8 cellular contexts compared by ENCODE assay signal in genomic region chr12:57475271-57476161, GRCh38. TPM values are rescaled to one million over a fixed set of nuclear protein-coding genes. Genes with fewer than 3 reads are reported as not detected.
A peak's percentile ranks its signal among the peaks of the same experiment; 100 is the strongest.
DNase-seq lines count a peak whose midpoint lies in the region; ATAC-seq and TF ChIP-seq lines count a peak whose summit lies in the region.

No MANE protein-coding gene starts in this region.

- H3K4me3 ChIP-seq in AG10803 (ENCODE audit: low read length) (peak overlapping the region; percentile 20), H7 (ENCODE audit: insufficient read depth, low read depth, low read length) (peak overlapping the region; percentile 43), lung (no peak overlapping the region), upper lobe of left lung (peak overlapping the region in 3 of 4 donors; percentile 40 to 54 (median 50))

- DNase-seq in AG10803 (ENCODE audit: low read depth) (peak; percentile 28), H7 (peak; percentile 86), lung (ENCODE audit: low spot score) (no peak), upper lobe of left lung (peak in 1 of 2 donors; percentile 89), CD1c-positive myeloid dendritic cell (ENCODE audit: extremely low spot score) (no peak)
- no peak for DNase-seq in central memory CD8-positive, alpha-beta T cell (ENCODE audit: low spot score in 2 of 2)

- H3K9me3 ChIP-seq in lung (ENCODE audit: control insufficient read depth in 2 of 2, insufficient read depth in 1 of 2, low read length in 1 of 2) (no peaks in the 10 kb centered on the region), upper lobe of left lung (no peaks in the 10 kb centered on the region)

- ATAC-seq in central memory CD8-positive, alpha-beta T cell (replicated peaks; ENCODE audit: extremely low read depth, poor library complexity, severe bottlenecking) = no peak
- ATAC-seq in lung (ENCODE audit: insufficient read depth, low FRiP score) (peak; percentile 22), upper lobe of left lung (ENCODE audit: low FRiP score in 2 of 2) (peak in 1 of 2 donors; percentile 42), GM21737 (IDR thresholded peaks at IDR 0.05; ENCODE audit: unreplicated experiment) (no peak), HG03439 (IDR thresholded peaks at IDR 0.05; ENCODE audit: unreplicated experiment) (no peak)

- H3K27me3 Mint-ChIP-seq in central memory CD8-positive, alpha-beta T cell = no peaks in the 10 kb centered on the region

- H3K36me3 Mint-ChIP-seq in central memory CD8-positive, alpha-beta T cell (ENCODE audit: insufficient read depth) = peaks cover 73% of the 10 kb centered on the region

- no peak overlapping the region for H3K27ac ChIP-seq in lung (ENCODE audit: low read depth in 1 of 2, low read length in 1 of 2)
- peak overlapping the region in 3 of 4 donors; percentile 75 to 90 (median 87) for H3K27ac ChIP-seq in upper lobe of left lung

- peaks cover 83% of the 10 kb centered on the region for H3K4me1 Mint-ChIP-seq in central memory CD8-positive, alpha-beta T cell

- no peak for TF ChIP-seq EP300 in upper lobe of left lung (IDR thresholded peaks at IDR 0.05)

- no peak for TF ChIP-seq POLR2A in upper lobe of left lung (IDR thresholded peaks at IDR 0.05)

- peaks cover 49% of the 10 kb centered on the region for H3K27me3 ChIP-seq in H7 (ENCODE audit: control insufficient read depth, insufficient read depth, low read length)
- no peaks in the 10 kb centered on the region for H3K27me3 ChIP-seq in lung (ENCODE audit: control insufficient read depth, insufficient read depth)
- peaks cover 0 to 24% (median 6%) of the 10 kb centered on the region in 4 donors for H3K27me3 ChIP-seq in upper lobe of left lung

- H3K36me3 ChIP-seq in H7 (replicated peaks; ENCODE audit: control insufficient read depth, insufficient read depth, low read length) (no peaks in the 10 kb centered on the region), lung (ENCODE audit: control insufficient read depth in 2 of 2, insufficient read depth in 2 of 2, low read length in 2 of 2) (no peaks in the 10 kb centered on the region), upper lobe of left lung (peaks cover 0 to 3% (median 0%) of the 10 kb centered on the region in 4 donors)

- TF ChIP-seq CTCF in AG10803 (conservative IDR thresholded peaks at IDR 0.05; ENCODE audit: low read length) (no peak), lung (IDR thresholded peaks at IDR 0.05; ENCODE audit: control extremely low read depth, extremely low read depth) (no peak), upper lobe of left lung (IDR thresholded peaks at IDR 0.05) (no peak)

- peak overlapping the region; percentile 96 for H3K4me3 Mint-ChIP-seq in central memory CD8-positive, alpha-beta T cell

- no peaks in the 10 kb centered on the region for H3K9me3 Mint-ChIP-seq in central memory CD8-positive, alpha-beta T cell

- peak overlapping the region; percentile 97 for H3K27ac Mint-ChIP-seq in central memory CD8-positive, alpha-beta T cell (ENCODE audit: low read depth)

- WGBS in lung, 2 donors = 20 to 42% methylated on average over 80 to 84 of the region's 84 CpGs
- 21 to 29% methylated on average over 40 to 77 of the region's 84 CpGs for WGBS in upper lobe of left lung, 2 donors

- H3K4me1 ChIP-seq in lung (ENCODE audit: control insufficient read depth in 2 of 2, insufficient read depth in 2 of 2, low read length in 2 of 2) (peaks cover 0 to 16% of the 10 kb centered on the region in 2 donors), upper lobe of left lung (peaks cover 14 to 37% (median 25%) of the 10 kb centered on the region in 4 donors)

RNA-seq across cellular contexts. Expression of gene ARHGAP9, which starts 4.2 kb away (rescaled TPM):
- total RNA-seq in H7 (2014; rRNA removed; shearing (Covaris generic)) = 2.6 and 6.3 TPM in 2 replicates
- total RNA-seq in lung (10 to 100 TPM; 14.7 to 40.0 TPM), upper lobe of left lung (100 to 1,000 TPM in 1 of 6 donors, 10 to 100 TPM in 5; 29.2 to 131 (median 43.7) TPM)
- 10 to 100 TPM; 26.2 to 62.1 TPM for polyA plus RNA-seq in lung

RNA-seq across cellular contexts. Expression of gene MARS1, which starts 12.4 kb away (rescaled TPM):
- total RNA-seq in H7 (2014; rRNA removed; shearing (Covaris generic)) = 223 and 297 TPM in 2 replicates
- 100 to 1,000 TPM in 1 of 2 donors, 10 to 100 TPM in 1; 55.9 to 213 TPM for total RNA-seq in lung
- polyA plus RNA-seq in lung = 100 to 1,000 TPM in 1 of 2 donors, 10 to 100 TPM in 1; 95.0 to 156 TPM
- total RNA-seq in upper lobe of left lung = 100 to 1,000 TPM in 3 of 6 donors, 10 to 100 TPM in 3; 73.9 to 189 (median 101) TPM

RNA-seq across cellular contexts. Expression of gene GLI1, which starts 15.9 kb away (rescaled TPM):
- 9.7 and 13.1 TPM in 2 replicates for total RNA-seq in H7 (2014; rRNA removed; shearing (Covaris generic))
- total RNA-seq in lung = 1 to 10 TPM; 2.4 to 5.7 TPM
- polyA plus RNA-seq in lung = 1 to 10 TPM in 1 of 2 donors, under 1 TPM in 1; 0.74 to 1.7 TPM
- total RNA-seq in upper lobe of left lung = 1 to 10 TPM in 2 of 6 donors, under 1 TPM in 2, not detected in 2; 0.69 to 3.0 (median 1.5) TPM

RNA-seq across cellular contexts. Expression of gene INHBE, which starts 20.4 kb away (rescaled TPM):
- 9.6 and 10.4 TPM in 2 replicates for total RNA-seq in H7 (2014; rRNA removed; shearing (Covaris generic))
- total RNA-seq in lung (under 1 TPM in 1 of 2 donors, not detected in 1; 0.12 TPM), upper lobe of left lung (under 1 TPM in 1 of 6 donors, not detected in 5; 0.11 TPM)
- polyA plus RNA-seq in lung = not detected

RNA-seq across cellular contexts. Expression of gene INHBC, which starts 40.9 kb away (rescaled TPM):
- total RNA-seq in H7 (2014; rRNA removed; shearing (Covaris generic)) = not detected in 2 replicates
- total RNA-seq in lung (not detected), upper lobe of left lung (not detected)
- under 1 TPM in 1 of 2 donors, not detected in 1; 0.02 TPM for polyA plus RNA-seq in lung

Comparison
In these comparisons a context has a peak if more than half of its experiments do, and no peak if none do; other contexts are left out.
1. DNase-seq: peak in AG10803 (single experiment) and H7 (single experiment); none in central memory CD8-positive, alpha-beta T cell (0 of 2), lung (single experiment) and CD1c-positive myeloid dendritic cell (single experiment).
2. H3K27ac ChIP-seq: peak in upper lobe of left lung (3 of 4); none in lung (0 of 2).